ENCODE assay signal across 8 cellular contexts in genomic region chr10:72295330-72295910, GRCh38. TPM values are rescaled to one million over a fixed set of nuclear protein-coding genes. Genes with fewer than 3 reads are reported as not detected.
DNase-seq lines count a peak whose midpoint lies in the region; ATAC-seq and TF ChIP-seq lines count a peak whose summit lies in the region.
"Had no signal": no experiment of that assay in that cellular context is flagged by ENCODE, and none has a peak within 500 bp of the region (broad histone marks: within the 10 kb centered on the region; RNA-seq: fewer than 3 reads in every experiment).

No MANE protein-coding gene starts in this region.

- no peaks in the 10 kb centered on the region for H3K9me3 Mint-ChIP-seq in Calu3 (ENCODE audit: low read depth, unreplicated experiment)

- H2AFZ ChIP-seq in Loucy (ENCODE audit: low read length) (no peak overlapping the region), trophoblast cell (ENCODE audit: insufficient read depth, low read length, poor library complexity) (no peak overlapping the region)

- H4K12ac ChIP-seq in trophoblast cell (ENCODE audit: low read depth, low read length): no peak overlapping the region

- H3K4ac ChIP-seq in trophoblast cell (ENCODE audit: low read depth, low read length): no peak overlapping the region

- H2BK5ac ChIP-seq in trophoblast cell (ENCODE audit: low read depth, low read length, poor library complexity): no peak overlapping the region

- in situ Hi-C loops in brain microvascular endothelial cell (cut with HindIII; ENCODE audit: low pct_ligation_motif_present, low sequenced_read_pairs): no loop called here

- peaks cover 61% of the 10 kb centered on the region for H3K4me1 Mint-ChIP-seq in Calu3 (ENCODE audit: low read depth, unreplicated experiment)

- H4K91ac ChIP-seq in trophoblast cell (ENCODE audit: low read depth, low read length): peak overlapping the region; percentile 21

- ATAC-seq in gastroesophageal sphincter: no peak

- CTCF ChIA-PET in Calu3 (lab: Charles Lee): no interaction called here

- H3K27me3 Mint-ChIP-seq in Calu3 (ENCODE audit: unreplicated experiment): no peaks in the 10 kb centered on the region

- peak overlapping the region; percentile 66 for H3K4me2 ChIP-seq in Loucy (ENCODE audit: low read depth, low read length, poor library complexity, severe bottlenecking)
- H3K4me2 ChIP-seq in trophoblast cell (ENCODE audit: low read length): no peak overlapping the region

- no peak overlapping the region for H3K14ac ChIP-seq in trophoblast cell (ENCODE audit: low read length)

- H3K9me2 ChIP-seq in Loucy (replicated peaks; ENCODE audit: low read depth, low read length): no peaks in the 10 kb centered on the region

- TF ChIP-seq EP300 in gastroesophageal sphincter (IDR thresholded peaks at IDR 0.05): no peak

- H3K4me1 ChIP-seq in Loucy (ENCODE audit: insufficient read depth, low read length, poor library complexity, severe bottlenecking) (peaks cover 73% of the 10 kb centered on the region), trophoblast cell (ENCODE audit: control insufficient read depth in 1 of 2, insufficient read depth in 2 of 2, low read length in 2 of 2) (peaks cover 27 to 28% of the 10 kb centered on the region in 2 experiments), gastroesophageal sphincter (peaks cover 0 to 22% (median 8%) of the 10 kb centered on the region in 3 donors)

- H2AK5ac ChIP-seq in trophoblast cell (ENCODE audit: low read length): peak overlapping the region; percentile 31

- TF ChIP-seq CTCF in Calu3 (IDR thresholded peaks at IDR 0.05; ENCODE audit: unreplicated experiment) (no peak), Loucy (conservative IDR thresholded peaks at IDR 0.05; ENCODE audit: low read length) (no peak), brain microvascular endothelial cell (IDR thresholded peaks at IDR 0.05; ENCODE audit: low read depth, low read length, missing control alignments) (no peak), gastroesophageal sphincter (IDR thresholded peaks at IDR 0.05) (no peak)

- no peak overlapping the region for H4K8ac ChIP-seq in trophoblast cell (ENCODE audit: low read depth, low read length)

- peaks cover 46% of the 10 kb centered on the region for H3K36me3 Mint-ChIP-seq in Calu3 (ENCODE audit: insufficient read depth, unreplicated experiment)

- H3K18ac ChIP-seq in trophoblast cell (ENCODE audit: low read length): no peak overlapping the region

- no peak overlapping the region for H2BK12ac ChIP-seq in trophoblast cell (ENCODE audit: low read length)

- no peaks in the 10 kb centered on the region for H4K20me1 ChIP-seq in Loucy (ENCODE audit: insufficient read depth, low read length, poor library complexity, severe bottlenecking)

- no peaks in the 10 kb centered on the region for H3K9me3 ChIP-seq in Loucy (ENCODE audit: insufficient read depth, low read depth, low read length)
- no peaks in the 10 kb centered on the region for H3K9me3 ChIP-seq in trophoblast cell (ENCODE audit: insufficient read depth, low read depth, low read length)
- no peaks in the 10 kb centered on the region for H3K9me3 ChIP-seq in gastroesophageal sphincter

- H3K27me3 ChIP-seq in Loucy (ENCODE audit: insufficient read depth, low read length, poor library complexity, severe bottlenecking) (no peaks in the 10 kb centered on the region), brain microvascular endothelial cell (replicated peaks) (no peaks in the 10 kb centered on the region), trophoblast cell (ENCODE audit: insufficient read depth, low read length) (no peaks in the 10 kb centered on the region), gastroesophageal sphincter (no peaks in the 10 kb centered on the region)

- H3K9ac ChIP-seq in Loucy (ENCODE audit: low read depth, low read length, poor library complexity, severe bottlenecking) (peak overlapping the region; percentile 72), trophoblast cell (ENCODE audit: low read length) (no peak overlapping the region)

- intact Hi-C loops in Calu3 (cut with micrococcal nuclease; ENCODE audit: unreplicated experiment): no loop called here

- H3K4me3 Mint-ChIP-seq in Calu3 (ENCODE audit: low read depth, unreplicated experiment): no peak overlapping the region

- H3K36me3 ChIP-seq in Loucy (ENCODE audit: insufficient read depth, low read length) (no peaks in the 10 kb centered on the region), brain microvascular endothelial cell (replicated peaks) (no peaks in the 10 kb centered on the region), trophoblast cell (ENCODE audit: control insufficient read depth in 1 of 2, insufficient read depth in 2 of 2, low read length in 2 of 2) (no peaks in the 10 kb centered on the region), gastroesophageal sphincter (no peaks in the 10 kb centered on the region)

- peak overlapping the region; percentile 53 for H3K27ac Mint-ChIP-seq in Calu3 (ENCODE audit: unreplicated experiment)

- BruUV-seq in Calu3 (replicated peaks; lab: Mats Ljungman, UMichigan): no TSS peak

- H3K27ac ChIP-seq in brain microvascular endothelial cell (peak overlapping the region; percentile 29), trophoblast cell (ENCODE audit: low read depth, low read length) (no peak overlapping the region), gastroesophageal sphincter (no peak overlapping the region)

- DNase-seq in Calu3 (no peak), brain microvascular endothelial cell (no peak), trophoblast cell (no peak), foreskin melanocyte (no peak), NCI-H345 treated with DMSO at 0.1 percent for 48 hours (lab: John Stamatoyannopoulos, UW; ENCODE audit: unreplicated experiment) (no peak)
- DNase-seq: OCI-M1 had no signal

- peaks cover 31% of the 10 kb centered on the region for H3K79me1 ChIP-seq in trophoblast cell (ENCODE audit: low read length)

- peak overlapping the region; percentile 15 for H3K4me3 ChIP-seq in Loucy (ENCODE audit: low read length, poor library complexity, severe bottlenecking)
- H3K4me3 ChIP-seq in brain microvascular endothelial cell (ENCODE audit: low read depth, low read length): no peak overlapping the region
- no peak overlapping the region for H3K4me3 ChIP-seq in trophoblast cell (ENCODE audit: low read depth, low read length)
- H3K4me3 ChIP-seq in gastroesophageal sphincter: no peak overlapping the region

- H3K79me2 ChIP-seq in Loucy (ENCODE audit: insufficient read depth, low read length) (peaks cover 6% of the 10 kb centered on the region; the same call in 1 of the 2 replicates), trophoblast cell (ENCODE audit: control insufficient read depth, insufficient read depth, low read length, poor library complexity) (peaks cover 3% of the 10 kb centered on the region)

- peak overlapping the region; percentile 42 for H2BK120ac ChIP-seq in trophoblast cell (ENCODE audit: insufficient read depth, low read length, poor library complexity)

- TF ChIP-seq POLR2A in gastroesophageal sphincter (IDR thresholded peaks at IDR 0.05): no peak

- no peak overlapping the region for H3K23ac ChIP-seq in trophoblast cell (ENCODE audit: low read length)

- H3F3A ChIP-seq in Loucy (ENCODE audit: low read depth): no peaks in the 10 kb centered on the region

- no CpG with 5 or more reads among the region's 8 CpGs for WGBS in trophoblast cell (ENCODE audit: extremely low coverage, insufficient coverage, insufficient read length)
- WGBS in gastroesophageal sphincter (ENCODE audit: low coverage in 1 of 2), 2 donors: 79% methylated on average over 5 of the region's 8 CpGs; no CpG with 5 or more reads in 1 of the 2 donors

RNA-seq across cellular contexts. Expression of gene DDIT4, which starts 21.7 kb away (rescaled TPM):
- total RNA-seq in Calu3 (2022) (294 and 326 TPM in 2 replicates), gastroesophageal sphincter (100 to 1,000 TPM; 129 to 189 (median 133) TPM)
- 175 and 178 TPM in 2 replicates for polyA plus RNA-seq in trophoblast cell (2013)

RNA-seq across cellular contexts. Expression of gene DNAJB12, which starts 59.3 kb away (rescaled TPM):
- 43.1 and 48.0 TPM in 2 replicates for total RNA-seq in Calu3 (2022)
- polyA plus RNA-seq in trophoblast cell (2013): 17.3 and 17.4 TPM in 2 replicates
- total RNA-seq in gastroesophageal sphincter: 10 to 100 TPM; 28.6 to 43.0 (median 33.4) TPM
